ENCODE assay signal across 29 cellular contexts in the genomic region with DNA sequence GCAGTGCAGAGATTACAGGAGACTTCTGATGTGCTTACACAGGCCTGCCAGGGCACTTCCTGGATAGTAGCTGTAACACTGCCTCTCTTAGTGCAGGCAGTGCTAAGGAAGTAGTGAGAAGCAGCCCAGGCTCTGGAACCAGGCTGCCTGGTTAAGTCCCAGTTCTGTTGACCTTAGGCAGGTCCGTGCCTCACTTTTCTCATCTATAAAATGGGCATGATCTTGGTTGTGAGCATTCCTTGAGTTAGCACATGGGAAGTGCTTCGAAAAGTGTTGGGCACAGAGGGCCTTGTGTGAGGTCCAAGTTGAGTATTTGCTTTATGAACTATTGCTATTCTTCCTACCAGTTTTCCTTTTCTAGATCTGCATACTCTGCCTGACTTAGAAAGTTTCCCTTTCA.
A peak's percentile ranks its signal among the peaks of the same experiment; 100 is the strongest.
DNase-seq lines count a peak whose midpoint lies in the region; ATAC-seq, FAIRE-seq and TF ChIP-seq lines count a peak whose summit lies in the region.
"Had no signal": no experiment of that assay in that cellular context is flagged by ENCODE, and none has a peak within 500 bp of the region (broad histone marks: within the 10 kb centered on the region; RNA-seq: fewer than 3 reads in every experiment).

No MANE protein-coding gene starts in this region.

- H3K4me3 ChIP-seq in GM12878 (no peak overlapping the region), uterus (no peak overlapping the region), H7 (ENCODE audit: insufficient read depth, low read depth, low read length) (no peak overlapping the region)

- CTCF ChIA-PET in GM12878 (lab: Yijun Ruan, JAX), result no interaction called here

- TF ChIP-seq CTCF in GM12878 (IDR thresholded peaks at IDR 0.05 in 2 of 3, conservative IDR thresholded peaks at IDR 0.05 in 1 of 3; ENCODE audit: control insufficient read depth in 2 of 3, extremely low read depth in 1 of 3, insufficient read depth in 1 of 3, low read depth in 3 of 3, low read length in 3 of 3) (no peak), uterus (IDR thresholded peaks at IDR 0.05) (no peak)

- in situ Hi-C loops in GM12878 (cut with MboI), result no loop called here

- intact Hi-C loops in GM12878 (cut with micrococcal nuclease; ENCODE audit: unreplicated experiment) (no loop called here), uterus (cut with DNase I; ENCODE audit: low total_unique reads) (no loop called here)

- no peak for TF ChIP-seq RAD21 in GM12878 (IDR thresholded peaks at IDR 0.05; ENCODE audit: insufficient read depth, low read depth, low read length)

- FAIRE-seq in GM12878 (lab: Jason Lieb, UNC), result no peak
- FAIRE-seq: colon, H54 had no signal

- peak; percentile 53 for ATAC-seq in GM12878
- ATAC-seq: activated T-cell treated with anti-CD3 and anti-CD28 coated beads, Interleukin-2, amount 50 U/mL, for 4 hours; right cardiac atrium; SK-N-SH treated with all-trans-retinoic acid at 6 μM for 48 hours; stimulated activated effector memory CD8-positive, alpha-beta T cell treated with anti-CD3 and anti-CD28 coated beads, Interleukin-12 subunit alpha, Interleukin-12 subunit beta, amount 100 ng/mL, for 72 hours had no signal

- SMC1A ChIA-PET in GM12878 (lab: Charles Lee; ENCODE audit: uncharacterized antibody, unreplicated experiment), result no interaction called here

- H3K9me3 ChIP-seq in GM12878 (replicated peaks; ENCODE audit: control insufficient read depth, insufficient read depth, low read length) (no peaks in the 10 kb centered on the region), uterus (no peaks in the 10 kb centered on the region)

- H2AFZ ChIP-seq in GM12878 (ENCODE audit: control insufficient read depth, low read depth, low read length), result no peak overlapping the region

- H3K36me3 ChIP-seq in GM12878 (ENCODE audit: control insufficient read depth in 2 of 2, insufficient read depth in 2 of 2, low read length in 1 of 2) (no peaks in the 10 kb centered on the region), uterus (no peaks in the 10 kb centered on the region), H7 (replicated peaks; ENCODE audit: control insufficient read depth, insufficient read depth, low read length) (no peaks in the 10 kb centered on the region; the same call in 1 of the 2 replicates)

- no peak overlapping the region for H3K9ac ChIP-seq in GM12878 (ENCODE audit: control insufficient read depth, insufficient read depth, low read length)
- H3K9ac ChIP-seq: KMS-11 had no signal

- H3K27me3 ChIP-seq in GM12878 (replicated peaks in 1 of 2; ENCODE audit: control insufficient read depth in 2 of 2, insufficient read depth in 2 of 2, low read length in 1 of 2) (0 out of 4 replicates have a peak, but pooled peaks cover 0 to 1% of the 10 kb centered on the region in 2 experiments), uterus (no peaks in the 10 kb centered on the region), H7 (ENCODE audit: control insufficient read depth, insufficient read depth, low read length) (no peaks in the 10 kb centered on the region)
- H3K27me3 ChIP-seq: brain microvascular endothelial cell had no signal

- H3K27ac ChIP-seq in GM12878 (ENCODE audit: control insufficient read depth, insufficient read depth), result no peak overlapping the region
- H3K27ac ChIP-seq in uterus, result peak overlapping the region; percentile 46 to 56
- H3K27ac ChIP-seq: 22Rv1, brain microvascular endothelial cell, KMS-11, VCaP had no signal

- H3K4me1 ChIP-seq in GM12878 (ENCODE audit: control insufficient read depth, insufficient read depth, low read length), result peaks cover 3% of the 10 kb centered on the region; the same call in 1 of the 2 replicates
- H3K4me1 ChIP-seq in uterus, result no peaks in the 10 kb centered on the region

- BruUV-seq in GM12878 (replicated peaks; lab: Mats Ljungman, UMichigan), result no TSS peak

- RAD21 ChIA-PET in GM12878 (lab: Charles Lee; ENCODE audit: unreplicated experiment), result no interaction called here

- TF ChIP-seq POLR2A in GM12878 (IDR thresholded peaks at IDR 0.05; ENCODE audit: low read depth, low read length), result no peak
- TF ChIP-seq POLR2A in uterus (IDR thresholded peaks at IDR 0.05), result no peak

- POLR2A ChIA-PET in GM12878 (lab: Charles Lee), result no interaction called here

- no peaks in the 10 kb centered on the region for H3K79me2 ChIP-seq in GM12878 (ENCODE audit: control insufficient read depth, insufficient read depth, low read length)

- 43% methylated on average over 2 of the region's 2 CpGs for WGBS in GM12878 (ENCODE audit: insufficient coverage, insufficient replicate concordance, low lambda C conversion rate, missing lambda C conversion rate)

- DNase-seq in DMS53 (lab: John Stamatoyannopoulos, UW) (peak; percentile 36), DMS53 treated with DMSO at 0.1 percent for 48 hours (lab: John Stamatoyannopoulos, UW; ENCODE audit: unreplicated experiment) (no peak), GM12878 (ENCODE audit: low read depth, low spot score) (no peak), iris pigment epithelial cell (ENCODE audit: low read depth) (peak; percentile 26), uterus (no peak), H7 (no peak), GF-D8 (lab: John Stamatoyannopoulos, UW) (no peak)
- DNase-seq in activated naive CD4-positive, alpha-beta T cell treated with anti-CD3 and anti-CD28 coated beads, Interleukin-2, amount 50 U/mL, for 16 hours, result no peak
- DNase-seq: activated CD4-positive, alpha-beta T cell treated with anti-CD3 and anti-CD28 coated beads for 48 hours; activated gamma-delta T cell treated with Interleukin-2 at 50 U/mL for 16 hours; activated T-cell treated with anti-CD3 and anti-CD28 coated beads, Interleukin-2, amount 50 U/mL, for 4 hours; brain microvascular endothelial cell; CD4-positive, alpha-beta T cell; effector memory CD4-positive, alpha-beta T cell; head of caudate nucleus; left cardiac atrium; MM.1S; NCI-H446; stimulated activated CD4-positive, alpha-beta T cell treated with anti-CD3 and anti-CD28 coated beads, Interleukin-4, amount 100 ng/mL, for 24 hours; substantia nigra; T-helper 2 cell had no signal

- TF ChIP-seq EP300 in GM12878 (IDR thresholded peaks at IDR 0.05; ENCODE audit: borderline replicate concordance in 1 of 2, control insufficient read depth in 1 of 2, low read depth in 2 of 2, low read length in 2 of 2), result no peak

- H3K4me2 ChIP-seq in GM12878 (ENCODE audit: control insufficient read depth, insufficient read depth), result no peak overlapping the region
- H3K4me2 ChIP-seq: KMS-11 had no signal

- H4K20me1 ChIP-seq in GM12878 (ENCODE audit: control insufficient read depth, insufficient read depth), result no peaks in the 10 kb centered on the region

TF ChIP-seq in GM12878, 131 proteins besides CTCF, POLR2A, EP300 and RAD21:
- TF ChIP-seq YBX1 (IDR thresholded peaks at IDR 0.05) (no peak), SREBF2 (IDR thresholded peaks at IDR 0.05; ENCODE audit: low read length) (no peak), ETV6 (conservative IDR thresholded peaks at IDR 0.05 in 1 of 2, IDR thresholded peaks at IDR 0.05 in 1 of 2; ENCODE audit: borderline replicate concordance in 1 of 2, low read depth in 1 of 2) (no peak), TARDBP (IDR thresholded peaks at IDR 0.05; ENCODE audit: borderline replicate concordance) (no peak), ZNF622 (IDR thresholded peaks at IDR 0.05) (no peak), CREB1 (IDR thresholded peaks at IDR 0.05; ENCODE audit: low read depth) (no peak), ZNF24 (IDR thresholded peaks at IDR 0.05) (no peak), SPI1 (IDR thresholded peaks at IDR 0.05; ENCODE audit: borderline replicate concordance, insufficient read depth, low read depth, low read length) (no peak), DPF2 (IDR thresholded peaks at IDR 0.05) (no peak), JUNB (IDR thresholded peaks at IDR 0.05) (no peak), ZZZ3 (IDR thresholded peaks at IDR 0.05; ENCODE audit: control insufficient read depth, insufficient read length, low read depth) (no peak), WRNIP1 (IDR thresholded peaks at IDR 0.05; ENCODE audit: borderline replicate concordance, low read depth, low read length) (no peak), CBX3 (IDR thresholded peaks at IDR 0.05; ENCODE audit: borderline replicate concordance, low read depth) (no peak), SMC3 (IDR thresholded peaks at IDR 0.05; ENCODE audit: borderline replicate concordance, low read length) (no peak), POU2F2 (IDR thresholded peaks at IDR 0.05; ENCODE audit: borderline replicate concordance, low read depth, low read length) (no peak), FOS (IDR thresholded peaks at IDR 0.05; ENCODE audit: borderline replicate concordance, extremely low read depth, insufficient read length) (no peak), BCL11A (IDR thresholded peaks at IDR 0.05; ENCODE audit: low read depth, low read length) (no peak)
- TF ChIP-seq, protein P1, sequence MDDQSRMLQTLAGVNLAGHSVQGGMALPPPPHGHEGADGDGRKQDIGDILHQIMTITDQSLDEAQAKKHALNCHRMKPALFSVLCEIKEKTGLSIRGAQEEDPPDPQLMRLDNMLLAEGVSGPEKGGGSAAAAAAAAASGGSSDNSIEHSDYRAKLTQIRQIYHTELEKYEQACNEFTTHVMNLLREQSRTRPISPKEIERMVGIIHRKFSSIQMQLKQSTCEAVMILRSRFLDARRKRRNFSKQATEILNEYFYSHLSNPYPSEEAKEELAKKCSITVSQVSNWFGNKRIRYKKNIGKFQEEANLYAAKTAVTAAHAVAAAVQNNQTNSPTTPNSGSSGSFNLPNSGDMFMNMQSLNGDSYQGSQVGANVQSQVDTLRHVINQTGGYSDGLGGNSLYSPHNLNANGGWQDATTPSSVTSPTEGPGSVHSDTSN (IDR thresholded peaks at IDR 0.05; ENCODE audit: insufficient replicate concordance, low read depth, low read length), result no peak
- TF ChIP-seq, protein P2, sequence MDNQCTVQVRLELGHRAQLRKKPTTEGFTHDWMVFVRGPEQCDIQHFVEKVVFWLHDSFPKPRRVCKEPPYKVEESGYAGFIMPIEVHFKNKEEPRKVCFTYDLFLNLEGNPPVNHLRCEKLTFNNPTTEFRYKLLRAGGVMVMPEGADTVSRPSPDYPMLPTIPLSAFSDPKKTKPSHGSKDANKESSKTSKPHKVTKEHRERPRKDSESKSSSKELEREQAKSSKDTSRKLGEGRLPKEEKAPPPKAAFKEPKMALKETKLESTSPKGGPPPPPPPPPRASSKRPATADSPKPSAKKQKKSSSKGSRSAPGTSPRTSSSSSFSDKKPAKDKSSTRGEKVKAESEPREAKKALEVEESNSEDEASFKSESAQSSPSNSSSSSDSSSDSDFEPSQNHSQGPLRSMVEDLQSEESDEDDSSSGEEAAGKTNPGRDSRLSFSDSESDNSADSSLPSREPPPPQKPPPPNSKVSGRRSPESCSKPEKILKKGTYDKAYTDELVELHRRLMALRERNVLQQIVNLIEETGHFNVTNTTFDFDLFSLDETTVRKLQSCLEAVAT (IDR thresholded peaks at IDR 0.05), result no peak

Comparison
In these comparisons a context has a peak if more than half of its experiments do, and no peak if none do; other contexts are left out.
1. DNase-seq: peak in DMS53 (single experiment) and iris pigment epithelial cell (single experiment); none in DMS53 treated with DMSO at 0.1 percent for 48 hours (single experiment), GM12878 (single experiment), uterus (0 of 2), H7 (single experiment), GF-D8 (single experiment) and activated naive CD4-positive, alpha-beta T cell treated with anti-CD3 and anti-CD28 coated beads, Interleukin-2, amount 50 U/mL, for 16 hours (single experiment).